ENCODE assay signal across 12 cellular contexts in genomic region chr3:124519844-124520243, GRCh38.
DNase-seq lines count a peak whose midpoint lies in the region; ATAC-seq and TF ChIP-seq lines count a peak whose summit lies in the region.
"Had no signal": no experiment of that assay in that cellular context is flagged by ENCODE, and none has a peak within 500 bp of the region (broad histone marks: within the 10 kb centered on the region; RNA-seq: fewer than 3 reads in every experiment).

No MANE protein-coding gene starts in this region.

- H3K9me3 Mint-ChIP-seq in brain = no peaks in the 10 kb centered on the region
- H3K9me3 Mint-ChIP-seq in mesothelial cell of epicardium = no peaks in the 10 kb centered on the region
- H3K9me3 Mint-ChIP-seq: CD4-positive, alpha-beta T cell had no signal

- DNase-seq in NCI-H146 (lab: John Stamatoyannopoulos, UW) (peak; percentile 51), NCI-H146 treated with DMSO at 0.1 percent for 48 hours (lab: John Stamatoyannopoulos, UW; ENCODE audit: unreplicated experiment) (no peak), COR-L47 (lab: John Stamatoyannopoulos, UW) (peak; percentile 20), NCI-H2081 treated with DMSO at 0.1 percent for 48 hours (lab: John Stamatoyannopoulos, UW) (peak; percentile 12), mesothelial cell of epicardium (ENCODE audit: low spot score in 2 of 2, unreplicated experiment in 2 of 2) (no peak)
- DNase-seq: C1 segment of cervical spinal cord; CD4-positive, alpha-beta T cell; DND-41; GDM1 had no signal

- no peaks in the 10 kb centered on the region for H3K27me3 Mint-ChIP-seq in brain
- H3K27me3 Mint-ChIP-seq in mesothelial cell of epicardium (ENCODE audit: low read depth) = no peaks in the 10 kb centered on the region

- H3K4me3 Mint-ChIP-seq in brain (no peak overlapping the region), mesothelial cell of epicardium (no peak overlapping the region)
- H3K4me3 Mint-ChIP-seq: B cell; CD4-positive, alpha-beta T cell had no signal

- ATAC-seq in HG02870 (IDR thresholded peaks at IDR 0.05; ENCODE audit: unreplicated experiment) = no peak

- H3K27ac Mint-ChIP-seq in brain (peak overlapping the region in 3 of 5 experiments; percentile 10 to 51 (median 21)), mesothelial cell of epicardium (no peak overlapping the region)
- H3K27ac Mint-ChIP-seq: B cell; CD4-positive, alpha-beta T cell had no signal

- H3K4me1 Mint-ChIP-seq in brain (peaks cover 12% of the 10 kb centered on the region), mesothelial cell of epicardium (no peaks in the 10 kb centered on the region)
- H3K4me1 Mint-ChIP-seq: B cell had no signal

- TF ChIP-seq CTCF in brain (conservative IDR thresholded peaks at IDR 0.05) (no peak), mesothelial cell of epicardium (IDR thresholded peaks at IDR 0.05; ENCODE audit: unreplicated experiment) (no peak)

- H3K36me3 Mint-ChIP-seq in brain (peaks cover 28% of the 10 kb centered on the region), mesothelial cell of epicardium (no peaks in the 10 kb centered on the region)

Comparison
In these comparisons a context has a peak if more than half of its experiments do, and no peak if none do; other contexts are left out.
1. DNase-seq: peak in NCI-H146 (single experiment), COR-L47 (single experiment) and NCI-H2081 treated with DMSO at 0.1 percent for 48 hours (single experiment); none in NCI-H146 treated with DMSO at 0.1 percent for 48 hours (single experiment) and mesothelial cell of epicardium (0 of 2).